23 cellular contexts compared by ENCODE assay signal in genomic region chr17:900336-900735, GRCh38.
DNase-seq lines count a peak whose midpoint lies in the region; ATAC-seq and TF ChIP-seq lines count a peak whose summit lies in the region.
"Had no signal": no experiment of that assay in that cellular context is flagged by ENCODE, and none has a peak within 500 bp of the region (broad histone marks: within the 10 kb centered on the region; RNA-seq: fewer than 3 reads in every experiment).

No MANE protein-coding gene starts in this region.

- H3K14ac ChIP-seq in H9 (ENCODE audit: insufficient read depth, low read length) = no peak overlapping the region

- BruUV-seq in Calu3 (replicated peaks; lab: Mats Ljungman, UMichigan) = no TSS peak

- H3K27ac Mint-ChIP-seq in H9 (peak overlapping the region in 1 of 3 experiments; percentile 72; a peak in 4 of 7 replicates), Calu3 (ENCODE audit: unreplicated experiment) (no peak overlapping the region)
- H3K27ac Mint-ChIP-seq: activated CD8-positive, alpha-beta T cell treated with anti-CD3 and anti-CD28 coated beads, Interleukin-2, amount 10 ng/mL, durations not matched to agents 7 days and 5 days; CD4-positive, CD25-positive, alpha-beta regulatory T cell; dendritic cell treated with granulocyte-macrophage colony-stimulating factor and Interleukin-4, amounts not matched to agents 40 ng/mL and 50 ng/mL, for 4 days; stimulated activated memory B cell treated with anti-CD40 and anti-IgM and Interleukin-4, amounts not matched to agents 10 μg/mL and 1 μg/mL and 100 μg/mL, for 72 hours had no signal

- H2BK5ac ChIP-seq in H9 (ENCODE audit: insufficient read length, low read length) = no peak overlapping the region

- H3K4me2 ChIP-seq in H9 (ENCODE audit: insufficient read depth, insufficient read length, low read length) (no peak overlapping the region), hepatocyte (no peak overlapping the region)

- H3K79me2 ChIP-seq in H9 (ENCODE audit: insufficient read depth, low read length) = peaks cover 11% of the 10 kb centered on the region; the same call in 1 of the 2 replicates
- H3K79me2 ChIP-seq in hepatocyte = peaks cover 96% of the 10 kb centered on the region

- TF ChIP-seq CTCF in H9 (conservative IDR thresholded peaks at IDR 0.05) (no peak), hepatocyte (IDR thresholded peaks at IDR 0.05; ENCODE audit: poor library complexity) (no peak), Calu3 (IDR thresholded peaks at IDR 0.05; ENCODE audit: unreplicated experiment) (no peak)

- intact Hi-C loops in sciatic nerve (cut with DNase I) = no loop called here
- intact Hi-C loops in Calu3 (cut with micrococcal nuclease; ENCODE audit: unreplicated experiment) = no loop called here

- H3K79me1 ChIP-seq in H9 (ENCODE audit: insufficient read depth, low read depth, low read length, poor library complexity, severe bottlenecking) = peaks cover 10% of the 10 kb centered on the region

- no peak overlapping the region for H3K27ac ChIP-seq in H9 (ENCODE audit: insufficient read length, low read depth, low read length)
- peak overlapping the region; percentile 66 for H3K27ac ChIP-seq in hepatocyte

- no peaks in the 10 kb centered on the region for H3K23me2 ChIP-seq in H9 (ENCODE audit: insufficient read length, low read depth, low read length, poor library complexity, severe bottlenecking)

- peak overlapping the region; percentile 27 for H3K18ac ChIP-seq in H9 (ENCODE audit: insufficient read length, low read depth, low read length)

- H3K4ac ChIP-seq in H9 (ENCODE audit: low read depth, low read length) = no peak overlapping the region

- no peak overlapping the region for H2AK5ac ChIP-seq in H9 (ENCODE audit: insufficient read length, low read length)

- no peaks in the 10 kb centered on the region for H3K9me2 ChIP-seq in hepatocyte (replicated peaks; ENCODE audit: insufficient read depth)

- H3K9ac ChIP-seq in H9 (ENCODE audit: extremely low read depth, insufficient read length, low read length) = peak overlapping the region; percentile 50

- no peak overlapping the region for H3K4me3 ChIP-seq in hepatocyte

- H2BK20ac ChIP-seq in H9 (ENCODE audit: low read depth, low read length, poor library complexity, severe bottlenecking) = no peak overlapping the region

- H4K20me1 ChIP-seq in H9 (ENCODE audit: control insufficient read depth, insufficient read depth, insufficient read length) = no peaks in the 10 kb centered on the region
- H4K20me1 ChIP-seq in hepatocyte (ENCODE audit: insufficient read depth, poor library complexity, severe bottlenecking) = peaks cover 4% of the 10 kb centered on the region

- H3K27me3 Mint-ChIP-seq in H9 (ENCODE audit: low read depth) = no peaks in the 10 kb centered on the region; the same call in 1 of the 2 replicates
- no peaks in the 10 kb centered on the region for H3K27me3 Mint-ChIP-seq in Calu3 (ENCODE audit: unreplicated experiment)

- H2AFZ ChIP-seq in H9 (ENCODE audit: low read length) = no peak overlapping the region
- H2AFZ ChIP-seq in hepatocyte = no peak overlapping the region

- no peak overlapping the region for H4K91ac ChIP-seq in H9 (ENCODE audit: insufficient read length, low read depth, low read length)

- H3K27me3 ChIP-seq in H9 (ENCODE audit: insufficient read depth, low read length) = no peaks in the 10 kb centered on the region
- no peaks in the 10 kb centered on the region for H3K27me3 ChIP-seq in hepatocyte

- no peak overlapping the region for H3K23ac ChIP-seq in H9 (ENCODE audit: insufficient read length, low read depth, low read length)

- no peaks in the 10 kb centered on the region for H3K9me3 Mint-ChIP-seq in H9
- H3K9me3 Mint-ChIP-seq in Calu3 (ENCODE audit: low read depth, unreplicated experiment) = no peaks in the 10 kb centered on the region
- H3K9me3 Mint-ChIP-seq: CD4-positive, CD25-positive, alpha-beta regulatory T cell; dendritic cell treated with granulocyte-macrophage colony-stimulating factor and Interleukin-4, amounts not matched to agents 40 ng/mL and 50 ng/mL, for 4 days; stimulated activated memory B cell treated with anti-CD40 and anti-IgM and Interleukin-4, amounts not matched to agents 10 μg/mL and 1 μg/mL and 100 μg/mL, for 72 hours had no signal

- H4K8ac ChIP-seq in H9 (replicated peaks; ENCODE audit: insufficient read length, low read depth, low read length) = no peak overlapping the region

- DNase-seq in H9 (no peak), dermis blood vessel endothelial cell (peak; percentile 73), hepatocyte (ENCODE audit: low spot score) (no peak), sciatic nerve (ENCODE audit: low spot score) (no peak), NCI-H187 (lab: John Stamatoyannopoulos, UW) (no peak), Calu3 (no peak), NCI-H446 treated with DMSO at 0.1 percent for 48 hours (lab: John Stamatoyannopoulos, UW) (no peak)
- DNase-seq: activated CD8-positive, alpha-beta T cell treated with anti-CD3 and anti-CD28 coated beads, Interleukin-2, amount 10 ng/mL, durations not matched to agents 7 days and 5 days; activated T-cell treated with anti-CD3 and anti-CD28 coated beads, Interleukin-2, amount 50 U/mL, for 1 hour; amniotic stem cell; CD4-positive, CD25-positive, alpha-beta regulatory T cell; DMS53; HCEC 1CT; NCI-H1105 treated with DMSO at 0.1 percent for 48 hours; NCI-H510A treated with DMSO at 0.1 percent for 48 hours; nucleus accumbens; stimulated activated CD4-positive, alpha-beta T cell treated with anti-CD3 and anti-CD28 coated beads, Interleukin-1b, Interleukin-23, amount 100 ng/mL, for 48 hours; T1000; trophoblast cell had no signal

- no peak overlapping the region for H3T11ph ChIP-seq in H9 (ENCODE audit: low read length)

- H3K36me3 ChIP-seq in hepatocyte (replicated peaks; ENCODE audit: insufficient read depth, low read depth) = no peaks in the 10 kb centered on the region

- H3K4me1 ChIP-seq in H9 (ENCODE audit: insufficient read depth, low read length) (peaks cover 7% of the 10 kb centered on the region; the same call in 1 of the 2 replicates), hepatocyte (ENCODE audit: insufficient read depth) (peaks cover 24% of the 10 kb centered on the region)

- H4K5ac ChIP-seq in H9 (ENCODE audit: insufficient read length, low read depth, low read length) = no peak overlapping the region

- ATAC-seq in sciatic nerve (peak; percentile 57), HG02759 (IDR thresholded peaks at IDR 0.05; ENCODE audit: unreplicated experiment) (no peak)
- ATAC-seq: activated CD4-positive, CD25-positive, alpha-beta regulatory T cell treated with anti-CD3 and anti-CD28 coated beads, Interleukin-2, amount 50 U/mL, for 24 hours; activated CD8-positive, alpha-beta T cell treated with anti-CD3 and anti-CD28 coated beads, Interleukin-2, amount 10 ng/mL, durations not matched to agents 7 days and 5 days; stimulated activated memory B cell treated with anti-CD40 and anti-IgM and Interleukin-4, amounts not matched to agents 10 μg/mL and 1 μg/mL and 100 μg/mL, for 72 hours had no signal

- H3K4me1 Mint-ChIP-seq in H9 (peaks cover 44 to 49% of the 10 kb centered on the region in 2 experiments), Calu3 (ENCODE audit: low read depth, unreplicated experiment) (no peaks in the 10 kb centered on the region)
- H3K4me1 Mint-ChIP-seq: CD4-positive, CD25-positive, alpha-beta regulatory T cell; stimulated activated memory B cell treated with anti-CD40 and anti-IgM and Interleukin-4, amounts not matched to agents 10 μg/mL and 1 μg/mL and 100 μg/mL, for 72 hours had no signal

- H3K9me3 ChIP-seq in H9 (ENCODE audit: control insufficient read depth, low read depth, low read length) (no peaks in the 10 kb centered on the region), hepatocyte (ENCODE audit: low read depth) (no peaks in the 10 kb centered on the region)

- no peak overlapping the region for H3K56ac ChIP-seq in H9 (ENCODE audit: insufficient read length, low read depth, low read length)

- H2BK12ac ChIP-seq in H9 (ENCODE audit: insufficient read length, low read depth, low read length) = no peak overlapping the region

- H2BK120ac ChIP-seq in H9 (ENCODE audit: low read depth, low read length, poor library complexity, severe bottlenecking) = no peak overlapping the region

- H2BK15ac ChIP-seq in H9 (ENCODE audit: low read depth, low read length) = no peak overlapping the region

- H3K36me3 Mint-ChIP-seq in H9 (ENCODE audit: insufficient read depth in 1 of 3, low read depth in 3 of 3) (peaks cover 4 to 16% (median 10%) of the 10 kb centered on the region in 3 experiments; a peak in 4 of 7 replicates), Calu3 (ENCODE audit: insufficient read depth, unreplicated experiment) (no peaks in the 10 kb centered on the region)
- H3K36me3 Mint-ChIP-seq: CD4-positive, CD25-positive, alpha-beta regulatory T cell; stimulated activated memory B cell treated with anti-CD40 and anti-IgM and Interleukin-4, amounts not matched to agents 10 μg/mL and 1 μg/mL and 100 μg/mL, for 72 hours had no signal

- CTCF ChIA-PET in Calu3 (lab: Charles Lee) = no interaction called here

- H3K4me3 Mint-ChIP-seq in H9 (no peak overlapping the region; a peak in 1 of 5 replicates), Calu3 (ENCODE audit: low read depth, unreplicated experiment) (no peak overlapping the region)
- H3K4me3 Mint-ChIP-seq: activated CD8-positive, alpha-beta T cell treated with anti-CD3 and anti-CD28 coated beads, Interleukin-2, amount 10 ng/mL, durations not matched to agents 7 days and 5 days; CD4-positive, CD25-positive, alpha-beta regulatory T cell; dendritic cell treated with granulocyte-macrophage colony-stimulating factor and Interleukin-4, amounts not matched to agents 40 ng/mL and 50 ng/mL, for 4 days; stimulated activated memory B cell treated with anti-CD40 and anti-IgM and Interleukin-4, amounts not matched to agents 10 μg/mL and 1 μg/mL and 100 μg/mL, for 72 hours had no signal

- WGBS in H9 (ENCODE audit: extremely low coverage, insufficient read length, low lambda C conversion rate) = no CpG with 5 or more reads among the region's 4 CpGs
- WGBS in hepatocyte (ENCODE audit: low lambda C conversion rate, missing lambda C conversion rate) = 52% methylated on average over 4 of the region's 4 CpGs
